10 cellular contexts compared by ENCODE assay signal in the genomic region with DNA sequence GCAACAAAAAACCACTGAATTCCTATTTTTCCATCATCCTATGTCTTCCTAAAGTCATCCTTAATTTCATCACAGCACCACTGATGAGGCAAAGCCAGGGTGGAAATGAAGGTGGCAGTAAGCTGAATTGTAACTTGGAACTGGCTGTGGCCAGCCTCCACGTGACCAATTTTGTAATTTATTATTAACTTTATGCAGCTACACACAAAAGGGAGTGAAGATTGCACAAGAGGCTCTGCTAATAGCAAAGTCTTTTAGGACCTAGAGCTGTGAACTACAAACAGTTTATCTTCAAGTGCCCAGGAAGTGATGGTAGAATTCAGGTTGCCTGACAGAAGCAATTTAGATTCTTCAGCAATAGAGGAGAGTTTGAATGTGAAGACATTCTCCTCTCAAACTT.
DNase-seq lines count a peak whose midpoint lies in the region; ATAC-seq and TF ChIP-seq lines count a peak whose summit lies in the region.
"Had no signal": no experiment of that assay in that cellular context is flagged by ENCODE, and none has a peak within 500 bp of the region (broad histone marks: within the 10 kb centered on the region; RNA-seq: fewer than 3 reads in every experiment).

No MANE protein-coding gene starts in this region.

- H3K4me3 ChIP-seq in colonic mucosa, result no peak overlapping the region

- TF ChIP-seq CTCF in type B pancreatic cell (conservative IDR thresholded peaks at IDR 0.05) (no peak), colonic mucosa (IDR thresholded peaks at IDR 0.05) (no peak)

- DNase-seq in activated naive CD4-positive, alpha-beta T cell treated with anti-CD3 and anti-CD28 coated beads, Interleukin-2, amount 10 ng/mL, durations not matched to agents 7 days and 5 days, result no peak
- no peak for DNase-seq in activated naive CD4-positive, alpha-beta T cell treated with Interleukin-2 at 50 U/mL for 16 hours
- DNase-seq in left ventricle myocardium superior, result no peak
- DNase-seq in type B pancreatic cell (ENCODE audit: extremely low spot score, unreplicated experiment), result no peak
- no peak for DNase-seq in activated effector memory CD4-positive, alpha-beta T cell treated with anti-CD3 and anti-CD28 coated beads, Interleukin-2, amount 50 U/mL, for 16 hours
- no peak for DNase-seq in colonic mucosa
- no peak for DNase-seq in NCI-H187 treated with DMSO at 0.1 percent for 48 hours (lab: John Stamatoyannopoulos, UW)
- DNase-seq: activated naive CD8-positive, alpha-beta T cell treated with anti-CD3 and anti-CD28 coated beads, Interleukin-2, amount 10 ng/mL, durations not matched to agents 7 days and 5 days; CD4-positive, alpha-beta memory T cell had no signal

- no peaks in the 10 kb centered on the region for H3K9me3 Mint-ChIP-seq in activated naive CD4-positive, alpha-beta T cell treated with anti-CD3 and anti-CD28 coated beads, Interleukin-2, amount 10 ng/mL, durations not matched to agents 7 days and 5 days
- no peaks in the 10 kb centered on the region for H3K9me3 Mint-ChIP-seq in type B pancreatic cell
- H3K9me3 Mint-ChIP-seq: activated naive CD8-positive, alpha-beta T cell treated with anti-CD3 and anti-CD28 coated beads, Interleukin-2, amount 10 ng/mL, durations not matched to agents 7 days and 5 days; CD4-positive, alpha-beta memory T cell had no signal

- no peak overlapping the region for H3K27ac ChIP-seq in colonic mucosa

- H3K27ac Mint-ChIP-seq in activated naive CD4-positive, alpha-beta T cell treated with anti-CD3 and anti-CD28 coated beads, Interleukin-2, amount 10 ng/mL, durations not matched to agents 7 days and 5 days, result peak overlapping the region; percentile 38
- H3K27ac Mint-ChIP-seq in type B pancreatic cell, result peak overlapping the region; percentile 42
- H3K27ac Mint-ChIP-seq: activated naive CD8-positive, alpha-beta T cell treated with anti-CD3 and anti-CD28 coated beads, Interleukin-2, amount 10 ng/mL, durations not matched to agents 7 days and 5 days; CD4-positive, alpha-beta memory T cell had no signal

- intact Hi-C loops in left ventricle myocardium superior (cut with micrococcal nuclease) (no loop called here), colonic mucosa (cut with DNase I) (no loop called here)

- no peaks in the 10 kb centered on the region for H3K36me3 Mint-ChIP-seq in activated naive CD4-positive, alpha-beta T cell treated with anti-CD3 and anti-CD28 coated beads, Interleukin-2, amount 10 ng/mL, durations not matched to agents 7 days and 5 days
- H3K36me3 Mint-ChIP-seq in type B pancreatic cell, result no peaks in the 10 kb centered on the region
- H3K36me3 Mint-ChIP-seq: activated naive CD8-positive, alpha-beta T cell treated with anti-CD3 and anti-CD28 coated beads, Interleukin-2, amount 10 ng/mL, durations not matched to agents 7 days and 5 days; CD4-positive, alpha-beta memory T cell had no signal

- no peak overlapping the region for H3K9ac ChIP-seq in colonic mucosa (ENCODE audit: low read depth in 2 of 2, low read length in 2 of 2)

- no peaks in the 10 kb centered on the region for H3K27me3 ChIP-seq in colonic mucosa

- H3K9me3 ChIP-seq in colonic mucosa, result no peaks in the 10 kb centered on the region

- H3K36me3 ChIP-seq in colonic mucosa, result no peaks in the 10 kb centered on the region

- H3K4me1 Mint-ChIP-seq in activated naive CD4-positive, alpha-beta T cell treated with anti-CD3 and anti-CD28 coated beads, Interleukin-2, amount 10 ng/mL, durations not matched to agents 7 days and 5 days, result peaks cover 5% of the 10 kb centered on the region
- peaks cover 3% of the 10 kb centered on the region for H3K4me1 Mint-ChIP-seq in type B pancreatic cell (ENCODE audit: unreplicated experiment)
- H3K4me1 Mint-ChIP-seq: CD4-positive, alpha-beta memory T cell had no signal

- H3K4me1 ChIP-seq in colonic mucosa, result no peaks in the 10 kb centered on the region

- CTCF ChIA-PET in activated naive CD4-positive, alpha-beta T cell treated with anti-CD3 and anti-CD28 coated beads, Interleukin-2, amount 10 ng/mL, durations not matched to agents 7 days and 5 days (lab: Charles Lee), result interaction anchor here (0.6 to 1.5 kb wide), 3 partner anchors 10 to 308 kb away, joined by 3 to 7 read pairs (median 3); no protein-coding TSS in a partner anchor

- no peak overlapping the region for H3K4me3 Mint-ChIP-seq in activated naive CD4-positive, alpha-beta T cell treated with anti-CD3 and anti-CD28 coated beads, Interleukin-2, amount 10 ng/mL, durations not matched to agents 7 days and 5 days
- H3K4me3 Mint-ChIP-seq in type B pancreatic cell, result no peak overlapping the region
- H3K4me3 Mint-ChIP-seq: activated naive CD8-positive, alpha-beta T cell treated with anti-CD3 and anti-CD28 coated beads, Interleukin-2, amount 10 ng/mL, durations not matched to agents 7 days and 5 days; CD4-positive, alpha-beta memory T cell had no signal

- ATAC-seq in SK-N-SH treated with all-trans-retinoic acid at 6 μM for 48 hours (peak; percentile 18), left ventricle myocardium superior (peak; percentile 63)

- no peaks in the 10 kb centered on the region for H3K27me3 Mint-ChIP-seq in activated naive CD4-positive, alpha-beta T cell treated with anti-CD3 and anti-CD28 coated beads, Interleukin-2, amount 10 ng/mL, durations not matched to agents 7 days and 5 days
- H3K27me3 Mint-ChIP-seq in type B pancreatic cell, result no peaks in the 10 kb centered on the region

TF ChIP-seq in SK-N-SH treated with all-trans-retinoic acid at 6 μM for 48 hours, 23 proteins besides CTCF, POLR2A, EP300 and RAD21 (continues in another document):
- TF ChIP-seq, protein P1, sequence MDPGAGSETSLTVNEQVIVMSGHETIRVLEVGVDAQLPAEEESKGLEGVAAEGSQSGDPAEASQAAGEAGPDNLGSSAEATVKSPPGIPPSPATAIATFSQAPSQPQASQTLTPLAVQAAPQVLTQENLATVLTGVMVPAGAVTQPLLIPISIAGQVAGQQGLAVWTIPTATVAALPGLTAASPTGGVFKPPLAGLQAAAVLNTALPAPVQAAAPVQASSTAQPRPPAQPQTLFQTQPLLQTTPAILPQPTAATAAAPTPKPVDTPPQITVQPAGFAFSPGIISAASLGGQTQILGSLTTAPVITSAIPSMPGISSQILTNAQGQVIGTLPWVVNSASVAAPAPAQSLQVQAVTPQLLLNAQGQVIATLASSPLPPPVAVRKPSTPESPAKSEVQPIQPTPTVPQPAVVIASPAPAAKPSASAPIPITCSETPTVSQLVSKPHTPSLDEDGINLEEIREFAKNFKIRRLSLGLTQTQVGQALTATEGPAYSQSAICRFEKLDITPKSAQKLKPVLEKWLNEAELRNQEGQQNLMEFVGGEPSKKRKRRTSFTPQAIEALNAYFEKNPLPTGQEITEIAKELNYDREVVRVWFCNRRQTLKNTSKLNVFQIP (CRISPR knock-in tag; IDR thresholded peaks at IDR 0.05; ENCODE audit: borderline replicate concordance, low read depth), result no peak
- TF ChIP-seq PPARA (CRISPR knock-in tag; IDR thresholded peaks at IDR 0.05; ENCODE audit: borderline replicate concordance) (no peak), ZFP30 (CRISPR knock-in tag; IDR thresholded peaks at IDR 0.05) (no peak), ZFP3 (CRISPR knock-in tag; IDR thresholded peaks at IDR 0.05) (no peak), CSDC2 (CRISPR knock-in tag; IDR thresholded peaks at IDR 0.05) (no peak), ZNF565 (CRISPR knock-in tag; conservative IDR thresholded peaks at IDR 0.05; ENCODE audit: low read depth) (no peak), TSHZ2 (CRISPR knock-in tag; IDR thresholded peaks at IDR 0.05) (no peak)
- TF ChIP-seq, protein P2, sequence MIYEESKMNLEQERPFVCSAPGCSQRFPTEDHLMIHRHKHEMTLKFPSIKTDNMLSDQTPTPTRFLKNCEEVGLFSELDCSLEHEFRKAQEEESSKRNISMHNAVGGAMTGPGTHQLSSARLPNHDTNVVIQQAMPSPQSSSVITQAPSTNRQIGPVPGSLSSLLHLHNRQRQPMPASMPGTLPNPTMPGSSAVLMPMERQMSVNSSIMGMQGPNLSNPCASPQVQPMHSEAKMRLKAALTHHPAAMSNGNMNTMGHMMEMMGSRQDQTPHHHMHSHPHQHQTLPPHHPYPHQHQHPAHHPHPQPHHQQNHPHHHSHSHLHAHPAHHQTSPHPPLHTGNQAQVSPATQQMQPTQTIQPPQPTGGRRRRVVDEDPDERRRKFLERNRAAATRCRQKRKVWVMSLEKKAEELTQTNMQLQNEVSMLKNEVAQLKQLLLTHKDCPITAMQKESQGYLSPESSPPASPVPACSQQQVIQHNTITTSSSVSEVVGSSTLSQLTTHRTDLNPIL (CRISPR knock-in tag; IDR thresholded peaks at IDR 0.05; ENCODE audit: low read depth), result no peak
